In genomic region chr6:37433657-37434271, GRCh38 we compare ENCODE assay signal across 8 cellular contexts. TPM values are rescaled to one million over a fixed set of nuclear protein-coding genes. Genes with fewer than 3 reads are reported as not detected.
DNase-seq lines count a peak whose midpoint lies in the region; ATAC-seq and TF ChIP-seq lines count a peak whose summit lies in the region.

No MANE protein-coding gene starts in this region.

- H3K4me1 Mint-ChIP-seq in Calu3 (ENCODE audit: low read depth, unreplicated experiment): peaks cover 40% of the 10 kb centered on the region
- H3K4me1 Mint-ChIP-seq in effector memory CD8-positive, alpha-beta T cell (ENCODE audit: low read depth in 2 of 2): peaks cover 25 to 32% of the 10 kb centered on the region in 2 donors
- H3K4me1 Mint-ChIP-seq in naive thymus-derived CD8-positive, alpha-beta T cell: peaks cover 26 to 56% (median 41%) of the 10 kb centered on the region in 4 donors
- H3K4me1 Mint-ChIP-seq in stimulated activated naive CD8-positive, alpha-beta T cell treated with anti-CD3 and anti-CD28 coated beads, Interleukin-15, Interleukin-2, amounts not matched to agents 100 ng/mL and 50 ng/mL, for 24 hours (ENCODE audit: low read depth): peaks cover 43% of the 10 kb centered on the region

- ATAC-seq in GM21381 (IDR thresholded peaks at IDR 0.05; ENCODE audit: unreplicated experiment): peak; percentile 36
- peak; percentile 15 for ATAC-seq in effector memory CD8-positive, alpha-beta T cell (replicated peaks)
- ATAC-seq in naive thymus-derived CD8-positive, alpha-beta T cell: peak; percentile 9 to 24

- H3K4me3 Mint-ChIP-seq in Calu3 (ENCODE audit: low read depth, unreplicated experiment): peak overlapping the region; percentile 87
- peak overlapping the region; percentile 91 to 93 for H3K4me3 Mint-ChIP-seq in effector memory CD8-positive, alpha-beta T cell
- H3K4me3 Mint-ChIP-seq in naive thymus-derived CD8-positive, alpha-beta T cell: peak overlapping the region; percentile 66 to 96 (median 92)
- H3K4me3 Mint-ChIP-seq in stimulated activated naive CD8-positive, alpha-beta T cell treated with anti-CD3 and anti-CD28 coated beads, Interleukin-15, Interleukin-2, amounts not matched to agents 100 ng/mL and 50 ng/mL, for 24 hours: peak overlapping the region; percentile 96

- 0 out of 2 replicates have a peak overlapping the region, but pooled peaks have one; percentile 26 for H3K27ac ChIP-seq in HUES64 (ENCODE audit: low read depth, low read length)

- H3K9me3 Mint-ChIP-seq in Calu3 (ENCODE audit: low read depth, unreplicated experiment): no peaks in the 10 kb centered on the region
- H3K9me3 Mint-ChIP-seq in effector memory CD8-positive, alpha-beta T cell: no peaks in the 10 kb centered on the region
- peaks cover 0 to 5% (median 0%) of the 10 kb centered on the region in 9 donors for H3K9me3 Mint-ChIP-seq in naive thymus-derived CD8-positive, alpha-beta T cell
- H3K9me3 Mint-ChIP-seq in stimulated activated naive CD8-positive, alpha-beta T cell treated with anti-CD3 and anti-CD28 coated beads, Interleukin-15, Interleukin-2, amounts not matched to agents 100 ng/mL and 50 ng/mL, for 24 hours: no peaks in the 10 kb centered on the region

- no peak for TF ChIP-seq CTCF in Calu3 (IDR thresholded peaks at IDR 0.05; ENCODE audit: unreplicated experiment)

- peaks cover 6% of the 10 kb centered on the region; the same call in 1 of the 2 replicates for H3K4me1 ChIP-seq in HUES64 (ENCODE audit: insufficient read depth, low read length)

- H3K27me3 Mint-ChIP-seq in Calu3 (ENCODE audit: unreplicated experiment): no peaks in the 10 kb centered on the region
- peaks cover 6 to 7% of the 10 kb centered on the region in 2 donors for H3K27me3 Mint-ChIP-seq in effector memory CD8-positive, alpha-beta T cell
- peaks cover 0 to 7% (median 2%) of the 10 kb centered on the region in 5 donors for H3K27me3 Mint-ChIP-seq in naive thymus-derived CD8-positive, alpha-beta T cell
- peaks cover 4% of the 10 kb centered on the region for H3K27me3 Mint-ChIP-seq in stimulated activated naive CD8-positive, alpha-beta T cell treated with anti-CD3 and anti-CD28 coated beads, Interleukin-15, Interleukin-2, amounts not matched to agents 100 ng/mL and 50 ng/mL, for 24 hours

- H3K4me3 ChIP-seq in HUES64 (ENCODE audit: low read length): peak overlapping the region; percentile 85

- H3K9me3 ChIP-seq in HUES64 (ENCODE audit: insufficient read depth, low read depth, low read length): no peaks in the 10 kb centered on the region

- CTCF ChIA-PET in Calu3 (lab: Charles Lee): no interaction called here

- H3K36me3 ChIP-seq in HUES64 (ENCODE audit: insufficient read depth, low read length): peaks cover 27% of the 10 kb centered on the region

- peak overlapping the region; percentile 78 for H3K9ac ChIP-seq in HUES64 (ENCODE audit: low read depth, low read length)

- WGBS in HUES64: 37% methylated on average over 13 of the region's 13 CpGs

- intact Hi-C loops in Calu3 (cut with micrococcal nuclease; ENCODE audit: unreplicated experiment): loop anchor here (5.0 kb wide), 1 partner anchor 51 kb away; no protein-coding TSS in a partner anchor

- no peaks in the 10 kb centered on the region for H3K27me3 ChIP-seq in HUES64 (ENCODE audit: insufficient read depth, low read length)

- peak; percentile 36 for DNase-seq in Calu3
- DNase-seq in activated CD4-positive, CD25-positive, alpha-beta regulatory T cell treated with anti-CD3 and anti-CD28 coated beads, Interleukin-2, amount 50 U/mL, for 72 hours: peak; percentile 41
- DNase-seq in effector memory CD8-positive, alpha-beta T cell: peak in 2 of 3 experiments; percentile 11 to 24
- peak in 6 of 10 donors; percentile 7 to 54 (median 21) for DNase-seq in naive thymus-derived CD8-positive, alpha-beta T cell
- DNase-seq in NCI-H2196 (lab: John Stamatoyannopoulos, UW; ENCODE audit: unreplicated experiment): no peak

- POLR2A ChIA-PET in naive thymus-derived CD8-positive, alpha-beta T cell (lab: Charles Lee): interaction anchor here (0.5 to 3.4 kb wide), 8 partner anchors 9 to 83 kb away, joined by 3 to 13 read pairs (median 4); partner anchors contain the start of gene RNF8

- BruUV-seq in Calu3 (replicated peaks; lab: Mats Ljungman, UMichigan): TSS peak; percentile 28

- peaks cover 28% of the 10 kb centered on the region for H3K36me3 Mint-ChIP-seq in Calu3 (ENCODE audit: insufficient read depth, unreplicated experiment)
- peaks cover 44% of the 10 kb centered on the region for H3K36me3 Mint-ChIP-seq in effector memory CD8-positive, alpha-beta T cell (ENCODE audit: insufficient read depth)
- peaks cover 0 to 35% (median 23%) of the 10 kb centered on the region in 3 donors for H3K36me3 Mint-ChIP-seq in naive thymus-derived CD8-positive, alpha-beta T cell
- peaks cover 23% of the 10 kb centered on the region for H3K36me3 Mint-ChIP-seq in stimulated activated naive CD8-positive, alpha-beta T cell treated with anti-CD3 and anti-CD28 coated beads, Interleukin-15, Interleukin-2, amounts not matched to agents 100 ng/mL and 50 ng/mL, for 24 hours (ENCODE audit: low read depth)

- H3K27ac Mint-ChIP-seq in Calu3 (ENCODE audit: unreplicated experiment): peak overlapping the region; percentile 75
- peak overlapping the region; percentile 91 to 97 for H3K27ac Mint-ChIP-seq in effector memory CD8-positive, alpha-beta T cell
- peak overlapping the region; percentile 93 to 98 (median 97) for H3K27ac Mint-ChIP-seq in naive thymus-derived CD8-positive, alpha-beta T cell
- H3K27ac Mint-ChIP-seq in stimulated activated naive CD8-positive, alpha-beta T cell treated with anti-CD3 and anti-CD28 coated beads, Interleukin-15, Interleukin-2, amounts not matched to agents 100 ng/mL and 50 ng/mL, for 24 hours: peak overlapping the region; percentile 97

RNA-seq across cellular contexts. Expression of gene CMTR1, which starts 0.7 kb away (rescaled TPM):
- 50.3 and 62.5 TPM in 2 replicates for total RNA-seq in Calu3 (2022)
- polyA plus RNA-seq in HUES64 (2013, experiment 1 of 2): 23.9 TPM
- polyA plus RNA-seq in HUES64 (2013, experiment 2 of 2): 26.3 TPM
- total RNA-seq in naive thymus-derived CD8-positive, alpha-beta T cell: 10 to 100 TPM; 65.1 to 66.8 TPM
- polyA plus RNA-seq in naive thymus-derived CD8-positive, alpha-beta T cell: 10 to 100 TPM; 19.2 to 28.0 (median 24.0) TPM
